Comparison of ENCODE assay signal across 12 cellular contexts in genomic region chr16:25224731-25225319, GRCh38. TPM values are rescaled to one million over a fixed set of nuclear protein-coding genes. Genes with fewer than 3 reads are reported as not detected.
DNase-seq lines count a peak whose midpoint lies in the region; ATAC-seq, FAIRE-seq and TF ChIP-seq lines count a peak whose summit lies in the region.
"Had no signal": no experiment of that assay in that cellular context is flagged by ENCODE, and none has a peak within 500 bp of the region (broad histone marks: within the 10 kb centered on the region; RNA-seq: fewer than 3 reads in every experiment).

No MANE protein-coding gene starts in this region.

- no peak for TF ChIP-seq POLR2A in GM12891 (IDR thresholded peaks at IDR 0.05; ENCODE audit: low read depth, low read length)

- H3K36me3 Mint-ChIP-seq in central memory CD8-positive, alpha-beta T cell (ENCODE audit: insufficient read depth): peaks cover 3% of the 10 kb centered on the region
- no peaks in the 10 kb centered on the region for H3K36me3 Mint-ChIP-seq in neural crest cell (ENCODE audit: low read depth)

- H3K27ac Mint-ChIP-seq in central memory CD8-positive, alpha-beta T cell (ENCODE audit: low read depth): peak overlapping the region; percentile 29
- peak overlapping the region; percentile 28 for H3K27ac Mint-ChIP-seq in neural crest cell (ENCODE audit: unreplicated experiment)

- intact Hi-C loops in Right ventricle myocardium inferior (cut with DNase I) (loop anchor here (1.0 to 10.0 kb wide), 3 partner anchors 98 to 320 kb away; no protein-coding TSS in a partner anchor), head of caudate nucleus (cut with DNase I) (loop anchor here (10.0 kb wide), 1 partner anchor 160 kb away; no protein-coding TSS in a partner anchor)

- H3K4me3 Mint-ChIP-seq in central memory CD8-positive, alpha-beta T cell: no peak overlapping the region
- H3K4me3 Mint-ChIP-seq in neural crest cell: no peak overlapping the region

- no peaks in the 10 kb centered on the region for H3K27me3 Mint-ChIP-seq in central memory CD8-positive, alpha-beta T cell
- H3K27me3 Mint-ChIP-seq in neural crest cell (ENCODE audit: low read depth): no peaks in the 10 kb centered on the region

- no peaks in the 10 kb centered on the region for H3K4me1 Mint-ChIP-seq in central memory CD8-positive, alpha-beta T cell
- H3K4me1 Mint-ChIP-seq in neural crest cell: no peaks in the 10 kb centered on the region

- no peak for ATAC-seq in central memory CD8-positive, alpha-beta T cell (replicated peaks; ENCODE audit: extremely low read depth, poor library complexity, severe bottlenecking)
- no peak for ATAC-seq in Right ventricle myocardium inferior

- no peak for TF ChIP-seq RAD21 in Ishikawa (IDR thresholded peaks at IDR 0.05; ENCODE audit: low read depth)

- DNase-seq in GM12891 (ENCODE audit: insufficient read length, low spot score) (no peak), neural crest cell (ENCODE audit: low read depth, low spot score) (no peak), amygdala (lab: John Stamatoyannopoulos, UW) (no peak), Right ventricle myocardium inferior (ENCODE audit: missing footprints) (no peak), head of caudate nucleus (no peak)
- DNase-seq in central memory CD8-positive, alpha-beta T cell (ENCODE audit: low spot score in 2 of 2): no peak
- no peak for DNase-seq in effector CD8-positive, alpha-beta T cell (lab: John Stamatoyannopoulos, UW)

- no peaks in the 10 kb centered on the region for H3K9me3 Mint-ChIP-seq in central memory CD8-positive, alpha-beta T cell
- no peaks in the 10 kb centered on the region for H3K9me3 Mint-ChIP-seq in neural crest cell

- no peak for TF ChIP-seq CTCF in neural crest cell (conservative IDR thresholded peaks at IDR 0.05)

- FAIRE-seq in GM12891 (lab: Jason Lieb, UNC): peak; percentile 20
- FAIRE-seq: A549, RCC 7860 had no signal

- TF ChIP-seq EP300 in Ishikawa (IDR thresholded peaks at IDR 0.05; ENCODE audit: borderline replicate concordance): no peak

TF ChIP-seq in GM12891, 5 proteins besides CTCF, POLR2A, EP300 and RAD21:
- TF ChIP-seq PAX5 (IDR thresholded peaks at IDR 0.05; ENCODE audit: insufficient read depth, low read length, severe bottlenecking) (peak; percentile 23), POU2F2 (IDR thresholded peaks at IDR 0.05; ENCODE audit: low read depth, low read length) (no peak)

TF ChIP-seq in Ishikawa, 13 proteins besides CTCF, POLR2A, EP300 and RAD21:
- TF ChIP-seq EGR1 (IDR thresholded peaks at IDR 0.05): no peak
- TF ChIP-seq NFIC (IDR thresholded peaks at IDR 0.05): 0 out of 2 replicates have a peak, but pooled peaks have one; percentile 10

RNA-seq across cellular contexts. Expression of gene AQP8, which starts 8.1 kb away (rescaled TPM):
- polyA plus RNA-seq in GM12891 (2012; ENCODE audit: low read depth, missing spikeins): 0.06 TPM
- total RNA-seq in neural crest cell (not detected in 2 replicates), Right ventricle myocardium inferior (not detected)
- total RNA-seq: OCI-LY7, SJSA1 had no signal
- polyA plus RNA-seq: A549 had no signal

RNA-seq across cellular contexts. Expression of gene ZKSCAN2, which starts 32.8 kb away (rescaled TPM):
- polyA plus RNA-seq in GM12891 (2012; ENCODE audit: low read depth, missing spikeins): 1.6 TPM
- total RNA-seq in neural crest cell (25.5 and 25.8 TPM in 2 replicates), Right ventricle myocardium inferior (3.8 TPM)
